Comparison of ENCODE assay signal across 25 cellular contexts in the genomic region with DNA sequence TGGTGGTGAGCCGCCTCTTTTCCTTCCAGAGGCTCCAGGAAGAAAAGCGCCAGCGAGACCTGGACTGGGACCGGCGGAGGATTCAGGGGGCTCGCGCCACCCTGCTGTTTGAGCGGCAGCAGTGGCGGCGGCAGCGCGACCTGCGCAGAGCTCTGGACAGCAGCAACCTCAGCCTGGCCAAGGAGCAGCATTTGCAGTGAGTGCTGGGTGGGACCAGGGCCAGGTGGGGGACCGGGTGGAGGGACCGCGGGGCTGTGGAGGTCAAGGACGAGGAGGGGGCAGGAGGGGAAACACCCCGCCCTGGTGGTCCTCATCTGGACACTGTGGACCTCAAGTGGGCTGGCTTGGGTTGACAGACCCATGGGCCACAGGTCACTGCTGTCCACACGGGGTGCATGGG. TPM values are rescaled to one million over a fixed set of nuclear protein-coding genes. Genes with fewer than 3 reads are reported as not detected.
DNase-seq lines count a peak whose midpoint lies in the region; ATAC-seq and TF ChIP-seq lines count a peak whose summit lies in the region.
"Had no signal": no experiment of that assay in that cellular context is flagged by ENCODE, and none has a peak within 500 bp of the region (broad histone marks: within the 10 kb centered on the region; RNA-seq: fewer than 3 reads in every experiment).

No MANE protein-coding gene starts in this region.

- no peak for TF ChIP-seq CTCF in chondrocyte (IDR thresholded peaks at IDR 0.05)
- no peak for TF ChIP-seq CTCF in suprapubic skin (IDR thresholded peaks at IDR 0.05)

- H3K27ac ChIP-seq in neuronal stem cell (replicated peaks; ENCODE audit: low read length) (no peak overlapping the region), suprapubic skin (no peak overlapping the region)
- H3K27ac ChIP-seq: A549, KMS-11 had no signal

- H3K27ac Mint-ChIP-seq in chondrocyte (ENCODE audit: unreplicated experiment) = no peak overlapping the region
- H3K27ac Mint-ChIP-seq: CD4-positive, alpha-beta memory T cell; IgD-negative memory B cell had no signal

- no peak for TF ChIP-seq POLR2A in suprapubic skin (IDR thresholded peaks at IDR 0.05)

- H3K9me3 ChIP-seq in neuronal stem cell (replicated peaks in 1 of 2; ENCODE audit: control insufficient read depth in 2 of 2, insufficient read depth in 1 of 2, low read depth in 1 of 2, low read length in 2 of 2) (peaks cover 0 to 3% of the 10 kb centered on the region in 2 donors), suprapubic skin (no peaks in the 10 kb centered on the region)
- H3K9me3 ChIP-seq: A549 had no signal

- peak overlapping the region; percentile 10 for H3K9ac ChIP-seq in neuronal stem cell (ENCODE audit: low read depth, low read length, poor library complexity)
- H3K9ac ChIP-seq: KMS-11 had no signal

- H2BK12ac ChIP-seq in neuronal stem cell (ENCODE audit: low read length) = no peak overlapping the region

- H3K4me1 ChIP-seq in neuronal stem cell (ENCODE audit: control insufficient read depth in 2 of 2, insufficient read depth in 1 of 2, low read depth in 1 of 2, low read length in 2 of 2) (peaks cover 1 to 7% of the 10 kb centered on the region in 2 donors), suprapubic skin (peaks cover 7% of the 10 kb centered on the region)

- DNase-seq in Ammon's horn (ENCODE audit: low spot score) (peak; percentile 0), chondrocyte (ENCODE audit: low spot score) (peak; percentile 77), neuronal stem cell (ENCODE audit: low spot score) (no peak), suprapubic skin (ENCODE audit: low spot score in 2 of 2) (peak; percentile 50 to 54), DMS53 (lab: John Stamatoyannopoulos, UW) (no peak), occipital lobe (lab: John Stamatoyannopoulos, UW) (no peak)
- DNase-seq: AML-193; C1 segment of cervical spinal cord; CD4-positive, alpha-beta memory T cell; COR-L47; NCI-H1048; NCI-H1417; NCI-H1694 treated with DMSO at 0.1 percent for 48 hours; NCI-H2081; NCI-H226; NCI-H510A; NCI-H69; RPMI8226; SHP77 had no signal

- H3K27me3 ChIP-seq in neuronal stem cell (ENCODE audit: control insufficient read depth in 3 of 3, insufficient read depth in 3 of 3, low read depth in 1 of 3, low read length in 3 of 3) = peaks cover 0 to 17% (median 0%) of the 10 kb centered on the region in 3 experiments
- no peaks in the 10 kb centered on the region for H3K27me3 ChIP-seq in suprapubic skin

- H3K79me1 ChIP-seq in neuronal stem cell (ENCODE audit: low read depth, low read length) = no peaks in the 10 kb centered on the region

- no peak overlapping the region for H3K4me2 ChIP-seq in neuronal stem cell (ENCODE audit: insufficient read depth, low read length, poor library complexity, severe bottlenecking)
- H3K4me2 ChIP-seq: A549, KMS-11 had no signal

- peak overlapping the region; percentile 3 for H3K14ac ChIP-seq in neuronal stem cell (ENCODE audit: low read length)

- no peak overlapping the region for H2AK5ac ChIP-seq in neuronal stem cell (ENCODE audit: low read depth, low read length)

- TF ChIP-seq EP300 in suprapubic skin (IDR thresholded peaks at IDR 0.05) = no peak

- peaks cover 7% of the 10 kb centered on the region for H3K27me3 Mint-ChIP-seq in chondrocyte (ENCODE audit: low read depth)
- H3K27me3 Mint-ChIP-seq: CD4-positive, alpha-beta memory T cell had no signal

- H3K18ac ChIP-seq in neuronal stem cell (ENCODE audit: low read length) = peak overlapping the region; percentile 48

- no peak overlapping the region for H3K4ac ChIP-seq in neuronal stem cell (ENCODE audit: low read length)

- no peak overlapping the region for H4K91ac ChIP-seq in neuronal stem cell (ENCODE audit: low read depth, low read length, poor library complexity)

- peak overlapping the region; percentile 26 for H3K23ac ChIP-seq in neuronal stem cell (ENCODE audit: low read depth, low read length, poor library complexity)

- peaks cover 7% of the 10 kb centered on the region for H3K4me1 Mint-ChIP-seq in chondrocyte (ENCODE audit: low read depth)

- H2BK15ac ChIP-seq in neuronal stem cell (ENCODE audit: low read length) = no peak overlapping the region

- H2BK120ac ChIP-seq in neuronal stem cell (ENCODE audit: low read depth, low read length) = no peak overlapping the region

- H3K9me3 Mint-ChIP-seq in chondrocyte (ENCODE audit: low read depth) = peaks cover 3% of the 10 kb centered on the region
- H3K9me3 Mint-ChIP-seq: IgD-negative memory B cell had no signal

- ATAC-seq in GM19397 (IDR thresholded peaks at IDR 0.05; ENCODE audit: unreplicated experiment) = no peak
- ATAC-seq: A549, GM12878 had no signal

- no peak overlapping the region for H2BK5ac ChIP-seq in neuronal stem cell (ENCODE audit: low read length)

- H3K36me3 ChIP-seq in neuronal stem cell (replicated peaks in 1 of 2; ENCODE audit: control insufficient read depth in 2 of 2, insufficient read depth in 2 of 2, low read length in 2 of 2) = no peaks in the 10 kb centered on the region
- no peaks in the 10 kb centered on the region for H3K36me3 ChIP-seq in suprapubic skin

- H3K4me3 ChIP-seq in neuronal stem cell (ENCODE audit: low read length in 2 of 2) = no peak overlapping the region
- no peak overlapping the region for H3K4me3 ChIP-seq in suprapubic skin
- H3K4me3 ChIP-seq: A549, GM12878 had no signal

- no peak overlapping the region for H3K4me3 Mint-ChIP-seq in chondrocyte (ENCODE audit: unreplicated experiment)
- H3K4me3 Mint-ChIP-seq: CD4-positive, alpha-beta memory T cell; IgD-negative memory B cell had no signal

- H4K8ac ChIP-seq in neuronal stem cell (ENCODE audit: low read depth, low read length) = no peak overlapping the region

- WGBS in neuronal stem cell (ENCODE audit: extremely low coverage in 2 of 2, insufficient read length in 2 of 2, insufficient replicate concordance in 1 of 2), 2 donors = no CpG with 5 or more reads among the region's 19 CpGs
- WGBS in suprapubic skin = 87% methylated on average over 18 of the region's 19 CpGs

- H3K36me3 Mint-ChIP-seq in chondrocyte (ENCODE audit: low read depth) = peaks cover 2% of the 10 kb centered on the region
- H3K36me3 Mint-ChIP-seq: CD4-positive, alpha-beta memory T cell had no signal

- H2AFZ ChIP-seq in neuronal stem cell (ENCODE audit: low read length) = no peak overlapping the region

RNA-seq across cellular contexts. Expression of a gene that starts 17.4 kb away (rescaled TPM):
- total RNA-seq in chondrocyte (0.41 to 1.1 TPM in 2 of 3 replicates, not detected in the other), suprapubic skin (1 to 10 TPM in 1 of 4 donors, under 1 TPM in 1, not detected in 2; 0.30 to 5.7 TPM), occipital lobe (not detected)
- 1.2 TPM for polyA plus RNA-seq in neuronal stem cell (2013, experiment 1 of 2)
- 1.5 TPM for polyA plus RNA-seq in neuronal stem cell (2013, experiment 2 of 2)
- total RNA-seq: CD4-positive, alpha-beta memory T cell; GM12878; H4 had no signal
- polyA plus RNA-seq: IgD-negative memory B cell had no signal

RNA-seq across cellular contexts. Expression of a gene that starts 17.5 kb away (rescaled TPM):
- total RNA-seq in chondrocyte (not detected in 3 replicates), suprapubic skin (under 1 TPM in 1 of 4 donors, not detected in 3; 0.21 TPM), occipital lobe (under 0.01 TPM)
- 0.04 TPM for polyA plus RNA-seq in neuronal stem cell (2013, experiment 1 of 2)
- polyA plus RNA-seq in neuronal stem cell (2013, experiment 2 of 2) = 0.06 TPM
- total RNA-seq: GM12878, H4 had no signal
- polyA plus RNA-seq: CD4-positive, alpha-beta memory T cell; GM12878; IgD-negative memory B cell had no signal

Comparison
In these comparisons a context has a peak if more than half of its experiments do, and no peak if none do; other contexts are left out.
1. DNase-seq: peak in Ammon's horn (single experiment), chondrocyte (single experiment) and suprapubic skin (2 of 2); none in neuronal stem cell (single experiment), DMS53 (single experiment) and occipital lobe (single experiment).